1 cellular context compared by ENCODE assay signal in genomic region chr11:117220568-117220967, GRCh38.
TF ChIP-seq lines count a peak whose summit lies in the region.

No MANE protein-coding gene starts in this region.

TF ChIP-seq in SK-N-SH, 30 proteins besides CTCF, POLR2A, EP300 and RAD21 (continued from another document):
- TF ChIP-seq, protein P1, sequence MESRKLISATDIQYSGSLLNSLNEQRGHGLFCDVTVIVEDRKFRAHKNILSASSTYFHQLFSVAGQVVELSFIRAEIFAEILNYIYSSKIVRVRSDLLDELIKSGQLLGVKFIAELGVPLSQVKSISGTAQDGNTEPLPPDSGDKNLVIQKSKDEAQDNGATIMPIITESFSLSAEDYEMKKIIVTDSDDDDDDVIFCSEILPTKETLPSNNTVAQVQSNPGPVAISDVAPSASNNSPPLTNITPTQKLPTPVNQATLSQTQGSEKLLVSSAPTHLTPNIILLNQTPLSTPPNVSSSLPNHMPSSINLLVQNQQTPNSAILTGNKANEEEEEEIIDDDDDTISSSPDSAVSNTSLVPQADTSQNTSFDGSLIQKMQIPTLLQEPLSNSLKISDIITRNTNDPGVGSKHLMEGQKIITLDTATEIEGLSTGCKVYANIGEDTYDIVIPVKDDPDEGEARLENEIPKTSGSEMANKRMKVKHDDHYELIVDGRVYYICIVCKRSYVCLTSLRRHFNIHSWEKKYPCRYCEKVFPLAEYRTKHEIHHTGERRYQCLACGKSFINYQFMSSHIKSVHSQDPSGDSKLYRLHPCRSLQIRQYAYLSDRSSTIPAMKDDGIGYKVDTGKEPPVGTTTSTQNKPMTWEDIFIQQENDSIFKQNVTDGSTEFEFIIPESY (IDR thresholded peaks at IDR 0.05; ENCODE audit: borderline replicate concordance, low read depth): no peak
- no peak for TF ChIP-seq USF1 (IDR thresholded peaks at IDR 0.05; ENCODE audit: borderline replicate concordance, low read depth)
- TF ChIP-seq TCF12 (IDR thresholded peaks at IDR 0.05): no peak
- no peak for TF ChIP-seq FOSL2 (IDR thresholded peaks at IDR 0.05; ENCODE audit: borderline replicate concordance, low read depth)
- TF ChIP-seq MXI1 (IDR thresholded peaks at IDR 0.05; ENCODE audit: low read depth, low read length): no peak
- TF ChIP-seq, protein P2, sequence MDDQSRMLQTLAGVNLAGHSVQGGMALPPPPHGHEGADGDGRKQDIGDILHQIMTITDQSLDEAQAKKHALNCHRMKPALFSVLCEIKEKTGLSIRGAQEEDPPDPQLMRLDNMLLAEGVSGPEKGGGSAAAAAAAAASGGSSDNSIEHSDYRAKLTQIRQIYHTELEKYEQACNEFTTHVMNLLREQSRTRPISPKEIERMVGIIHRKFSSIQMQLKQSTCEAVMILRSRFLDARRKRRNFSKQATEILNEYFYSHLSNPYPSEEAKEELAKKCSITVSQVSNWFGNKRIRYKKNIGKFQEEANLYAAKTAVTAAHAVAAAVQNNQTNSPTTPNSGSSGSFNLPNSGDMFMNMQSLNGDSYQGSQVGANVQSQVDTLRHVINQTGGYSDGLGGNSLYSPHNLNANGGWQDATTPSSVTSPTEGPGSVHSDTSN (IDR thresholded peaks at IDR 0.05): no peak
- TF ChIP-seq, protein P3, sequence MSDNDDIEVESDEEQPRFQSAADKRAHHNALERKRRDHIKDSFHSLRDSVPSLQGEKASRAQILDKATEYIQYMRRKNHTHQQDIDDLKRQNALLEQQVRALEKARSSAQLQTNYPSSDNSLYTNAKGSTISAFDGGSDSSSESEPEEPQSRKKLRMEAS (IDR thresholded peaks at IDR 0.05; ENCODE audit: low read depth): no peak
- TF ChIP-seq RCOR1 (IDR thresholded peaks at IDR 0.05; ENCODE audit: low read length): no peak
- TF ChIP-seq TEAD4 (IDR thresholded peaks at IDR 0.05; ENCODE audit: borderline replicate concordance, insufficient read depth): no peak
- TF ChIP-seq RXRA (IDR thresholded peaks at IDR 0.05; ENCODE audit: borderline replicate concordance, low read depth): no peak
- no peak for TF ChIP-seq GATA2 (CRISPR knock-in tag; IDR thresholded peaks at IDR 0.05)
- TF ChIP-seq NFIC (IDR thresholded peaks at IDR 0.05; ENCODE audit: borderline replicate concordance): no peak
- no peak for TF ChIP-seq ELF1 (IDR thresholded peaks at IDR 0.05)
